14 cellular contexts compared by ENCODE assay signal in the genomic region with DNA sequence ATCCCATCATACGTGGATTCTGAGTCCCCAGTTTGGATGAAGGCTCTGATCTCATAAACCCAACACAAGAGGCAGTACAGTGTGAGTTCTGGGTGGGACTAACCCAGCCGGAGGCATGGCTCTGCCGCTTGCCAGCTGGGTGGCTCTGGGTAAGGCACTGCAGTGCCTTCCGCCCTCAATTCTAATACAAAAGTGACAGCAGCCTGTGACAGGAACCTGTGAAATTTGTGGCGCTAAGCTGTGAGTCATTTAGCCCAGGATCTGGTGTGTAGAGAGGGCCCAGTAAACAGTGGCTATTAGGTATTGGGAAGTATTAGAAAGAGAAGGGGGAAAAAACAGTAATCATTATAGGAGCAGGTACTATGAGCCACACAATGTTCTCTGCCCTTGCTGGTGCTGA. TPM values are rescaled to one million over a fixed set of nuclear protein-coding genes. Genes with fewer than 3 reads are reported as not detected.
DNase-seq lines count a peak whose midpoint lies in the region; ATAC-seq, FAIRE-seq and TF ChIP-seq lines count a peak whose summit lies in the region.
"Had no signal": no experiment of that assay in that cellular context is flagged by ENCODE, and none has a peak within 500 bp of the region (broad histone marks: within the 10 kb centered on the region; RNA-seq: fewer than 3 reads in every experiment).

No MANE protein-coding gene starts in this region.

- peak overlapping the region; percentile 20; the same call in 1 of the 2 replicates for H3K9ac ChIP-seq in iPS-20b (ENCODE audit: low read depth, low read length)

- no peaks in the 10 kb centered on the region for H3K36me3 ChIP-seq in iPS-20b (ENCODE audit: insufficient read depth, low read depth, low read length)

- CTCF ChIA-PET in WTC11 (lab: Charles Lee), result interaction anchor here (0.5 to 1.2 kb wide), 3 partner anchors 22 to 48 kb away, joined by 3 read pairs; no protein-coding TSS in a partner anchor

- no peaks in the 10 kb centered on the region for H3K9me3 Mint-ChIP-seq in WTC11
- H3K9me3 Mint-ChIP-seq in stimulated activated memory B cell treated with anti-CD40 and anti-IgM and Interleukin-4, amounts not matched to agents 10 μg/mL and 1 μg/mL and 100 μg/mL, for 72 hours, result no peaks in the 10 kb centered on the region

- H3K4me1 Mint-ChIP-seq in WTC11, result peaks cover 60% of the 10 kb centered on the region
- H3K4me1 Mint-ChIP-seq in stimulated activated memory B cell treated with anti-CD40 and anti-IgM and Interleukin-4, amounts not matched to agents 10 μg/mL and 1 μg/mL and 100 μg/mL, for 72 hours, result peaks cover 15% of the 10 kb centered on the region

- H3K27ac ChIP-seq in iPS-20b (ENCODE audit: low read length), result no peak overlapping the region

- H3K27ac Mint-ChIP-seq in WTC11, result peak overlapping the region; percentile 52
- H3K27ac Mint-ChIP-seq in stimulated activated memory B cell treated with anti-CD40 and anti-IgM and Interleukin-4, amounts not matched to agents 10 μg/mL and 1 μg/mL and 100 μg/mL, for 72 hours, result peak overlapping the region; percentile 5

- H3K27me3 Mint-ChIP-seq in WTC11 (ENCODE audit: low read depth), result no peaks in the 10 kb centered on the region
- no peaks in the 10 kb centered on the region for H3K27me3 Mint-ChIP-seq in stimulated activated memory B cell treated with anti-CD40 and anti-IgM and Interleukin-4, amounts not matched to agents 10 μg/mL and 1 μg/mL and 100 μg/mL, for 72 hours

- 0 out of 2 replicates have a peak, but pooled peaks cover 1% of the 10 kb centered on the region for H3K36me3 Mint-ChIP-seq in WTC11
- H3K36me3 Mint-ChIP-seq in stimulated activated memory B cell treated with anti-CD40 and anti-IgM and Interleukin-4, amounts not matched to agents 10 μg/mL and 1 μg/mL and 100 μg/mL, for 72 hours, result no peaks in the 10 kb centered on the region

- peak; percentile 2 for DNase-seq in NCI-H1694 (lab: John Stamatoyannopoulos, UW)
- no peak for DNase-seq in NCI-H1694 treated with DMSO at 0.1 percent for 48 hours (lab: John Stamatoyannopoulos, UW)
- DNase-seq in WTC11 (ENCODE audit: low spot score), result no peak
- DNase-seq in urothelium cell line (ENCODE audit: low spot score), result no peak
- DNase-seq in hepatic stellate cell (ENCODE audit: low spot score), result no peak
- DNase-seq: activated CD8-positive, alpha-beta memory T cell treated with anti-CD3 and anti-CD28 coated beads for 24 hours; IMR-90; midbrain had no signal

- no peak for FAIRE-seq in urothelium cell line (lab: Jason Lieb, UNC)
- FAIRE-seq: A549, GM12891, H54 had no signal

- H3K4me3 ChIP-seq in iPS-20b (ENCODE audit: low read length), result no peak overlapping the region
- H3K4me3 ChIP-seq: A549 had no signal

- H3K27me3 ChIP-seq in iPS-20b (ENCODE audit: insufficient read depth, low read length), result no peaks in the 10 kb centered on the region

- H3K4me3 Mint-ChIP-seq in WTC11, result no peak overlapping the region
- no peak overlapping the region for H3K4me3 Mint-ChIP-seq in stimulated activated memory B cell treated with anti-CD40 and anti-IgM and Interleukin-4, amounts not matched to agents 10 μg/mL and 1 μg/mL and 100 μg/mL, for 72 hours

- TF ChIP-seq CTCF in WTC11 (IDR thresholded peaks at IDR 0.05), result no peak

- H3K9me3 ChIP-seq in iPS-20b (ENCODE audit: insufficient read depth, low read depth, low read length), result no peaks in the 10 kb centered on the region
- H3K9me3 ChIP-seq: A549 had no signal

- ATAC-seq in WTC11, result no peak
- no peak for ATAC-seq in stimulated activated memory B cell treated with anti-CD40 and anti-IgM and Interleukin-4, amounts not matched to agents 10 μg/mL and 1 μg/mL and 100 μg/mL, for 72 hours
- no peak for ATAC-seq in GM18519 (IDR thresholded peaks at IDR 0.05; ENCODE audit: low FRiP score, unreplicated experiment)
- ATAC-seq: A549 had no signal

- POLR2A ChIA-PET in WTC11 (lab: Charles Lee), result interaction anchor here (0.7 to 1.6 kb wide), 2 partner anchors 22 to 24 kb away, joined by 3 to 4 read pairs; no protein-coding TSS in a partner anchor

- H3K4me1 ChIP-seq in iPS-20b (ENCODE audit: insufficient read depth, low read length), result peaks cover 29% of the 10 kb centered on the region

TF ChIP-seq in WTC11, 78 proteins besides CTCF, POLR2A, EP300 and RAD21 (continues in another document):
- no peak for TF ChIP-seq NFATC4 (CRISPR knock-in tag; IDR thresholded peaks at IDR 0.05)
- TF ChIP-seq ZNF671 (CRISPR knock-in tag; IDR thresholded peaks at IDR 0.05), result no peak
- no peak for TF ChIP-seq ZNF138 (CRISPR knock-in tag; conservative IDR thresholded peaks at IDR 0.05)
- TF ChIP-seq, protein P1, sequence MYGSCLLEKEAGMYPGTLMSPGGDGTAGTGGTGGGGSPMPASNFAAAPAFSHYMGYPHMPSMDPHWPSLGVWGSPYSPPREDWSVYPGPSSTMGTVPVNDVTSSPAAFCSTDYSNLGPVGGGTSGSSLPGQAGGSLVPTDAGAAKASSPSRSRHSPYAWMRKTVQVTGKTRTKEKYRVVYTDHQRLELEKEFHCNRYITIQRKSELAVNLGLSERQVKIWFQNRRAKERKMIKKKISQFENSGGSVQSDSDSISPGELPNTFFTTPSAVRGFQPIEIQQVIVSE (CRISPR knock-in tag; IDR thresholded peaks at IDR 0.05; ENCODE audit: borderline replicate concordance), result no peak
- TF ChIP-seq AFF4 (CRISPR knock-in tag; IDR thresholded peaks at IDR 0.05; ENCODE audit: borderline replicate concordance), result no peak
- no peak for TF ChIP-seq JUN (CRISPR knock-in tag; IDR thresholded peaks at IDR 0.05)
- no peak for TF ChIP-seq TEAD1 (CRISPR knock-in tag; IDR thresholded peaks at IDR 0.05)
- no peak for TF ChIP-seq SOX15 (CRISPR knock-in tag; IDR thresholded peaks at IDR 0.05)
- TF ChIP-seq KAT7 (CRISPR knock-in tag; IDR thresholded peaks at IDR 0.05; ENCODE audit: borderline replicate concordance), result no peak
- no peak for TF ChIP-seq PREB (CRISPR knock-in tag; IDR thresholded peaks at IDR 0.05; ENCODE audit: borderline replicate concordance)
- TF ChIP-seq, protein P2, sequence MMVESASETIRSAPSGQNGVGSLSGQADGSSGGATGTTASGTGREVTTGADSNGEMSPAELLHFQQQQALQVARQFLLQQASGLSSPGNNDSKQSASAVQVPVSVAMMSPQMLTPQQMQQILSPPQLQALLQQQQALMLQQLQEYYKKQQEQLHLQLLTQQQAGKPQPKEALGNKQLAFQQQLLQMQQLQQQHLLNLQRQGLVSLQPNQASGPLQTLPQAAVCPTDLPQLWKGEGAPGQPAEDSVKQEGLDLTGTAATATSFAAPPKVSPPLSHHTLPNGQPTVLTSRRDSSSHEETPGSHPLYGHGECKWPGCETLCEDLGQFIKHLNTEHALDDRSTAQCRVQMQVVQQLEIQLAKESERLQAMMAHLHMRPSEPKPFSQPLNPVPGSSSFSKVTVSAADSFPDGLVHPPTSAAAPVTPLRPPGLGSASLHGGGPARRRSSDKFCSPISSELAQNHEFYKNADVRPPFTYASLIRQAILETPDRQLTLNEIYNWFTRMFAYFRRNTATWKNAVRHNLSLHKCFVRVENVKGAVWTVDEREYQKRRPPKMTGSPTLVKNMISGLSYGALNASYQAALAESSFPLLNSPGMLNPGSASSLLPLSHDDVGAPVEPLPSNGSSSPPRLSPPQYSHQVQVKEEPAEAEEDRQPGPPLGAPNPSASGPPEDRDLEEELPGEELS (CRISPR knock-in tag; IDR thresholded peaks at IDR 0.05), result no peak
- TF ChIP-seq, protein P3, sequence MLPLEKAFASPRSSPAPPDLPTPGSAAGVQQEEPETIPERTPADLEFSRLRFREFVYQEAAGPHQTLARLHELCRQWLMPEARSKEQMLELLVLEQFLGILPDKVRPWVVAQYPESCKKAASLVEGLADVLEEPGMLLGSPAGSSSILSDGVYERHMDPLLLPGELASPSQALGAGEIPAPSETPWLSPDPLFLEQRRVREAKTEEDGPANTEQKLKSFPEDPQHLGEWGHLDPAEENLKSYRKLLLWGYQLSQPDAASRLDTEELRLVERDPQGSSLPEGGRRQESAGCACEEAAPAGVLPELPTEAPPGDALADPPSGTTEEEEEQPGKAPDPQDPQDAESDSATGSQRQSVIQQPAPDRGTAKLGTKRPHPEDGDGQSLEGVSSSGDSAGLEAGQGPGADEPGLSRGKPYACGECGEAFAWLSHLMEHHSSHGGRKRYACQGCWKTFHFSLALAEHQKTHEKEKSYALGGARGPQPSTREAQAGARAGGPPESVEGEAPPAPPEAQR (CRISPR knock-in tag; IDR thresholded peaks at IDR 0.05), result no peak
- TF ChIP-seq ZNF416 (CRISPR knock-in tag; IDR thresholded peaks at IDR 0.05), result no peak

RNA-seq across cellular contexts. Expression of gene HSPG2, which starts 23.3 kb away (rescaled TPM):
- total RNA-seq in WTC11 (2021), result 120 to 127 TPM (median 120 TPM) in 3 replicates
